Comparison of ENCODE assay signal across 17 cellular contexts in the genomic region with DNA sequence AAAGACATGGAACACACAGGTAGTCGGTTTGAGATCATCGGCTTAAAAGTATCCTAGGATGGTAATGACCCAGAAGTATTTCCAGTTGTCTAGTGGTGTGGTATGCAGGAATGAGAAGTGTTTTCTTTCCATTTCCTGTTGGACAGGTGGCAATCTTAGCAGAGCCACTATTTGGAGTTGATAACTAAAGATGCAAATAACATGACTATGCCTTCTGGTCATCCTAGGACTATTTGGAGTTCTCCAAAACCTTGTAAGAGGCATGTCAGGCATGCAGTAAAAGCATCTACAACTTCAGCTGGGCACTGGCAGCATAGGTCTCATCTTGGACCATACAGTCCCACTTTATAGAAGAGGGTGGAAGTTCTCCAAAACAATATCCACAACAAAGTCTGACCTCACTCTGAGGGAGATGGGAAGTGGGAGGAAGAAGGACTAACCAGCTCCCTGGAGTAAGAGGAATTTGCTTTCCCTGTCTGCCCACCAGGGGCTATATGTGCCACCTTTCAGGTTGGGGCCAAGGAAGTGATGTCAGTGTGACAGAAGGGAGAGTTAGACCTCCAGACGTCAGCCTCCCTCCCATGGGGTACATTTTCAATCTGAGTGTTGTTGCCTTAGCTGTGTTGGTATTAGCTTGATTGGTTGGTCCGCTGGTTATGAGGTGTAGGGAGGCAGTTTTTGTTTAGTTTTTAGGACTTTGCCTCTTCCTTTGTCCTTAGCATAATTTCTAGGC.
DNase-seq lines count a peak whose midpoint lies in the region; ATAC-seq and TF ChIP-seq lines count a peak whose summit lies in the region.
"Had no signal": no experiment of that assay in that cellular context is flagged by ENCODE, and none has a peak within 500 bp of the region (broad histone marks: within the 10 kb centered on the region; RNA-seq: fewer than 3 reads in every experiment).

No MANE protein-coding gene starts in this region.

- H2AFZ ChIP-seq in mesenchymal stem cell (ENCODE audit: low read depth, low read length), result no peak overlapping the region

- H3K14ac ChIP-seq in mesenchymal stem cell (ENCODE audit: low read length in 2 of 2), result no peak overlapping the region

- intact Hi-C loops in transverse colon (cut with DNase I; ENCODE audit: low total_unique reads), result loop anchor here (5.0 kb wide), 1 partner anchor 52 kb away; no protein-coding TSS in a partner anchor

- no peak overlapping the region for H2AK5ac ChIP-seq in mesenchymal stem cell (ENCODE audit: low read length, severe bottlenecking)

- H2BK12ac ChIP-seq in mesenchymal stem cell (ENCODE audit: low read length in 2 of 2), result peak overlapping the region in 1 of 2 experiments; percentile 12

- no peak for ATAC-seq in GM18519 (IDR thresholded peaks at IDR 0.05; ENCODE audit: low FRiP score, unreplicated experiment)

- H2BK120ac ChIP-seq in mesenchymal stem cell (ENCODE audit: low read depth, low read length), result no peak overlapping the region

- TF ChIP-seq EP300 in transverse colon (IDR thresholded peaks at IDR 0.05; ENCODE audit: low read depth), result no peak

- H3K4ac ChIP-seq in mesenchymal stem cell (ENCODE audit: low read depth in 1 of 2, low read length in 2 of 2), result no peak overlapping the region

- no peak overlapping the region for H4K8ac ChIP-seq in mesenchymal stem cell (ENCODE audit: low read length)

- no peaks in the 10 kb centered on the region for H3K79me1 ChIP-seq in mesenchymal stem cell (replicated peaks; ENCODE audit: low read length, poor library complexity, severe bottlenecking)

- no peaks in the 10 kb centered on the region for H3K9me3 ChIP-seq in mesenchymal stem cell (ENCODE audit: control insufficient read depth, low read length)
- H3K9me3 ChIP-seq in transverse colon, result no peaks in the 10 kb centered on the region
- H3K9me3 ChIP-seq: suprapubic skin had no signal

- H3K9ac ChIP-seq in mesenchymal stem cell (ENCODE audit: low read length), result no peak overlapping the region

- H3K4me3 ChIP-seq in brain microvascular endothelial cell (ENCODE audit: low read depth, low read length) (no peak overlapping the region), mesenchymal stem cell (ENCODE audit: insufficient read depth in 1 of 2, low read depth in 1 of 2, low read length in 2 of 2) (no peak overlapping the region), transverse colon (peak overlapping the region in 1 of 4 donors; percentile 22)
- H3K4me3 ChIP-seq: suprapubic skin had no signal

- H3K36me3 ChIP-seq in brain microvascular endothelial cell (replicated peaks) (no peaks in the 10 kb centered on the region), mesenchymal stem cell (ENCODE audit: control insufficient read depth in 1 of 2, insufficient read depth in 2 of 2, low read depth in 1 of 2, low read length in 2 of 2) (peaks cover 0 to 46% of the 10 kb centered on the region in 2 experiments), transverse colon (peaks cover 0 to 8% (median 0%) of the 10 kb centered on the region in 4 donors)

- no peaks in the 10 kb centered on the region for H3K27me3 ChIP-seq in brain microvascular endothelial cell (replicated peaks)
- H3K27me3 ChIP-seq in mesenchymal stem cell (ENCODE audit: control insufficient read depth in 1 of 2, insufficient read depth in 1 of 2, low read length in 2 of 2), result no peaks in the 10 kb centered on the region
- H3K27me3 ChIP-seq in transverse colon, result no peaks in the 10 kb centered on the region
- H3K27me3 ChIP-seq: suprapubic skin had no signal

- peak overlapping the region in 1 of 2 experiments; percentile 54 for H3K18ac ChIP-seq in mesenchymal stem cell (ENCODE audit: low read depth in 1 of 2, low read length in 2 of 2)

- no peak overlapping the region for H3K27ac ChIP-seq in brain microvascular endothelial cell
- peak overlapping the region; percentile 6 for H3K27ac ChIP-seq in mesenchymal stem cell (ENCODE audit: low read length, poor library complexity, severe bottlenecking)
- peak overlapping the region; percentile 85 to 91 (median 88) for H3K27ac ChIP-seq in transverse colon
- H3K27ac ChIP-seq: 22Rv1, epithelial cell of prostate, RWPE1, suprapubic skin had no signal

- in situ Hi-C loops in brain microvascular endothelial cell (cut with HindIII; ENCODE audit: low pct_ligation_motif_present, low sequenced_read_pairs) (no loop called here), transverse colon (cut with MboI; ENCODE audit: low pct_ligation_motif_present in 1 of 4, low pct_unique_long_range_greater_than_20kb in 1 of 4, low sequenced_read_pairs in 3 of 4) (loop anchor here in 2 of 4 donors (25.0 kb wide), 1 partner anchor 203 kb away; no protein-coding TSS in a partner anchor)

- no peak overlapping the region for H3K4me2 ChIP-seq in mesenchymal stem cell (ENCODE audit: low read length, poor library complexity, severe bottlenecking)

- H2BK5ac ChIP-seq in mesenchymal stem cell (ENCODE audit: low read depth, low read length, poor library complexity, severe bottlenecking), result no peak overlapping the region

- no peak for TF ChIP-seq POLR2A in transverse colon (IDR thresholded peaks at IDR 0.05)

- TF ChIP-seq CTCF in brain microvascular endothelial cell (IDR thresholded peaks at IDR 0.05; ENCODE audit: low read depth, low read length, missing control alignments) (peak; percentile 37), transverse colon (IDR thresholded peaks at IDR 0.05) (no peak)

- H3K4me1 ChIP-seq in mesenchymal stem cell (ENCODE audit: control insufficient read depth, insufficient read depth, low read depth, low read length) (peaks cover 2% of the 10 kb centered on the region), transverse colon (peaks cover 0 to 7% (median 0%) of the 10 kb centered on the region in 4 donors)

- no peak overlapping the region for H2BK15ac ChIP-seq in mesenchymal stem cell (ENCODE audit: low read depth, poor library complexity, severe bottlenecking)

- H3K23ac ChIP-seq in mesenchymal stem cell (ENCODE audit: low read length in 2 of 2), result no peak overlapping the region

- DNase-seq in DMS 273 (lab: John Stamatoyannopoulos, UW; ENCODE audit: unreplicated experiment) (peak; percentile 15), DMS 273 treated with DMSO at 0.1 percent for 48 hours (lab: John Stamatoyannopoulos, UW) (no peak), brain microvascular endothelial cell (no peak), mesenchymal stem cell (no peak), transverse colon (no peak), middle frontal gyrus (ENCODE audit: extremely low spot score, low spot score) (no peak)
- no peak for DNase-seq in activated CD8-positive, alpha-beta memory T cell treated with anti-CD3 and anti-CD28 coated beads, Interleukin-2, amount 50 U/mL, for 4 hours
- DNase-seq: activated CD4-positive, alpha-beta T cell treated with anti-CD3 and anti-CD28 coated beads for 48 hours; activated naive CD8-positive, alpha-beta T cell treated with anti-CD3 and anti-CD28 coated beads, Interleukin-2, amount 10 ng/mL, durations not matched to agents 7 days and 5 days; CD4-positive, alpha-beta T cell; MM.1S; NCI-H2081 had no signal

- WGBS in mesenchymal stem cell, result 48% methylated on average over 4 of the region's 4 CpGs
- 69 to 74% methylated on average over 3 to 4 of the region's 4 CpGs for WGBS in transverse colon (ENCODE audit: low coverage in 1 of 2), 2 donors

- peak overlapping the region; percentile 47 for H4K91ac ChIP-seq in mesenchymal stem cell (ENCODE audit: low read length)
